Comparison of ENCODE assay signal across 1 cellular context in genomic region chr3:178422406-178422805, GRCh38.
TF ChIP-seq lines count a peak whose summit lies in the region.

No MANE protein-coding gene starts in this region.

TF ChIP-seq in HCT116, 20 proteins besides CTCF, POLR2A, EP300 and RAD21:
- TF ChIP-seq, protein P1, sequence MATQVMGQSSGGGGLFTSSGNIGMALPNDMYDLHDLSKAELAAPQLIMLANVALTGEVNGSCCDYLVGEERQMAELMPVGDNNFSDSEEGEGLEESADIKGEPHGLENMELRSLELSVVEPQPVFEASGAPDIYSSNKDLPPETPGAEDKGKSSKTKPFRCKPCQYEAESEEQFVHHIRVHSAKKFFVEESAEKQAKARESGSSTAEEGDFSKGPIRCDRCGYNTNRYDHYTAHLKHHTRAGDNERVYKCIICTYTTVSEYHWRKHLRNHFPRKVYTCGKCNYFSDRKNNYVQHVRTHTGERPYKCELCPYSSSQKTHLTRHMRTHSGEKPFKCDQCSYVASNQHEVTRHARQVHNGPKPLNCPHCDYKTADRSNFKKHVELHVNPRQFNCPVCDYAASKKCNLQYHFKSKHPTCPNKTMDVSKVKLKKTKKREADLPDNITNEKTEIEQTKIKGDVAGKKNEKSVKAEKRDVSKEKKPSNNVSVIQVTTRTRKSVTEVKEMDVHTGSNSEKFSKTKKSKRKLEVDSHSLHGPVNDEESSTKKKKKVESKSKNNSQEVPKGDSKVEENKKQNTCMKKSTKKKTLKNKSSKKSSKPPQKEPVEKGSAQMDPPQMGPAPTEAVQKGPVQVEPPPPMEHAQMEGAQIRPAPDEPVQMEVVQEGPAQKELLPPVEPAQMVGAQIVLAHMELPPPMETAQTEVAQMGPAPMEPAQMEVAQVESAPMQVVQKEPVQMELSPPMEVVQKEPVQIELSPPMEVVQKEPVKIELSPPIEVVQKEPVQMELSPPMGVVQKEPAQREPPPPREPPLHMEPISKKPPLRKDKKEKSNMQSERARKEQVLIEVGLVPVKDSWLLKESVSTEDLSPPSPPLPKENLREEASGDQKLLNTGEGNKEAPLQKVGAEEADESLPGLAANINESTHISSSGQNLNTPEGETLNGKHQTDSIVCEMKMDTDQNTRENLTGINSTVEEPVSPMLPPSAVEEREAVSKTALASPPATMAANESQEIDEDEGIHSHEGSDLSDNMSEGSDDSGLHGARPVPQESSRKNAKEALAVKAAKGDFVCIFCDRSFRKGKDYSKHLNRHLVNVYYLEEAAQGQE (IDR thresholded peaks at IDR 0.05; ENCODE audit: low read depth) = no peak
- TF ChIP-seq EGR1 (IDR thresholded peaks at IDR 0.05; ENCODE audit: low read depth) (no peak), ZNF274 (IDR thresholded peaks at IDR 0.05; ENCODE audit: low read depth, low read length) (no peak), SIN3A (IDR thresholded peaks at IDR 0.05; ENCODE audit: low read depth) (no peak), YY1 (IDR thresholded peaks at IDR 0.05; ENCODE audit: extremely low read depth, insufficient replicate concordance, low read depth, low read length) (no peak), SRF (IDR thresholded peaks at IDR 0.05; ENCODE audit: low read depth) (no peak), ATF3 (IDR thresholded peaks at IDR 0.05) (no peak), ZFX (IDR thresholded peaks at IDR 0.05) (no peak), FOSL1 (IDR thresholded peaks at IDR 0.05; ENCODE audit: low read depth) (no peak), ELF1 (IDR thresholded peaks at IDR 0.05; ENCODE audit: borderline replicate concordance, low read depth) (no peak), POLR2AphosphoS5 (IDR thresholded peaks at IDR 0.05; ENCODE audit: low read depth, low read length) (no peak), ZBTB33 (IDR thresholded peaks at IDR 0.05; ENCODE audit: extremely low read depth, insufficient replicate concordance, low read length) (no peak), JUND (IDR thresholded peaks at IDR 0.05) (no peak), SP1 (IDR thresholded peaks at IDR 0.05; ENCODE audit: low read depth) (no peak), MAX (IDR thresholded peaks at IDR 0.05) (no peak)
